ENCODE assay signal across 17 cellular contexts in genomic region chr2:23791030-23791429, GRCh38.
DNase-seq lines count a peak whose midpoint lies in the region; ATAC-seq and TF ChIP-seq lines count a peak whose summit lies in the region.
"Had no signal": no experiment of that assay in that cellular context is flagged by ENCODE, and none has a peak within 500 bp of the region (broad histone marks: within the 10 kb centered on the region; RNA-seq: fewer than 3 reads in every experiment).

No MANE protein-coding gene starts in this region.

- no peaks in the 10 kb centered on the region for H3K27me3 Mint-ChIP-seq in MCF 10A (ENCODE audit: insufficient read depth, unreplicated experiment)
- H3K27me3 Mint-ChIP-seq in T-cell, result no peaks in the 10 kb centered on the region
- H3K27me3 Mint-ChIP-seq: stimulated activated naive CD8-positive, alpha-beta T cell treated with anti-CD3 and anti-CD28 coated beads, Interleukin-15, amount 100 ng/mL, for 72 hours had no signal

- ATAC-seq in T-cell (replicated peaks in 1 of 4) (no peak), GM18873 (IDR thresholded peaks at IDR 0.05; ENCODE audit: low FRiP score, unreplicated experiment) (no peak), aorta (ENCODE audit: low FRiP score) (no peak)
- ATAC-seq: gastroesophageal sphincter; left lobe of liver; Panc1; stimulated activated naive CD8-positive, alpha-beta T cell treated with anti-CD3 and anti-CD28 coated beads, Interleukin-15, amount 100 ng/mL, for 72 hours had no signal

- TF ChIP-seq POLR2A in breast epithelium (IDR thresholded peaks at IDR 0.05), result no peak

- no peaks in the 10 kb centered on the region for H3K9me3 Mint-ChIP-seq in MCF 10A (ENCODE audit: unreplicated experiment)
- no peaks in the 10 kb centered on the region for H3K9me3 Mint-ChIP-seq in T-cell
- H3K9me3 Mint-ChIP-seq: stimulated activated naive CD8-positive, alpha-beta T cell treated with anti-CD3 and anti-CD28 coated beads, Interleukin-15, amount 100 ng/mL, for 72 hours had no signal

- TF ChIP-seq CTCF in MCF 10A (IDR thresholded peaks at IDR 0.05; ENCODE audit: unreplicated experiment) (no peak), breast epithelium (IDR thresholded peaks at IDR 0.05) (no peak), fibroblast of the aortic adventitia (IDR thresholded peaks at IDR 0.05; ENCODE audit: insufficient read depth, low read length) (no peak)

- H3K27me3 ChIP-seq in breast epithelium (no peaks in the 10 kb centered on the region), SJCRH30 (no peaks in the 10 kb centered on the region), aorta (ENCODE audit: control insufficient read depth in 1 of 2, insufficient read depth in 2 of 2, low read length in 1 of 2) (no peaks in the 10 kb centered on the region)
- H3K27me3 ChIP-seq: gastroesophageal sphincter had no signal

- H3K27ac ChIP-seq in breast epithelium (no peak overlapping the region), SJCRH30 (no peak overlapping the region), aorta (ENCODE audit: low read depth in 1 of 2, low read length in 2 of 2) (peak overlapping the region in 1 of 2 donors; percentile 43)

- H3K4me3 ChIP-seq in breast epithelium (no peak overlapping the region), fibroblast of the aortic adventitia (ENCODE audit: low read depth, low read length) (no peak overlapping the region), SJCRH30 (no peak overlapping the region), aorta (ENCODE audit: low read length in 2 of 2) (no peak overlapping the region)
- H3K4me3 ChIP-seq: gastroesophageal sphincter had no signal

- DNase-seq in MCF 10A (ENCODE audit: unreplicated experiment) (peak; percentile 63), breast epithelium (ENCODE audit: low spot score in 2 of 2) (no peak), T-cell (no peak), fibroblast of the aortic adventitia (ENCODE audit: low read depth) (peak; percentile 92), SJCRH30 (no peak), Kasumi-1 (lab: John Stamatoyannopoulos, UW) (no peak), aorta (no peak)
- DNase-seq: activated CD8-positive, alpha-beta memory T cell treated with anti-CD3 and anti-CD28 coated beads, Interleukin-2, amount 50 U/mL, for 48 hours; central memory CD4-positive, alpha-beta T cell; KBM-7; nucleus accumbens; stimulated activated CD4-positive, alpha-beta T cell treated with anti-CD3 and anti-CD28 coated beads, Interleukin-2, amount 100 ng/mL, for 24 hours; stimulated activated naive CD8-positive, alpha-beta T cell treated with anti-CD3 and anti-CD28 coated beads, Interleukin-15, amount 100 ng/mL, for 72 hours had no signal

- POLR2A ChIA-PET in MCF 10A (lab: Yijun Ruan, JAX), result interaction anchor here (0.6 kb wide), 1 partner anchor 37 kb away, joined by 3 read pairs; no protein-coding TSS in a partner anchor
- POLR2A ChIA-PET in T-cell (lab: Charles Lee), result no interaction called here

- H3K27ac Mint-ChIP-seq in MCF 10A (ENCODE audit: low read depth, unreplicated experiment) (peak overlapping the region; percentile 86), T-cell (peak overlapping the region; percentile 1 to 2)
- H3K27ac Mint-ChIP-seq: stimulated activated naive CD8-positive, alpha-beta T cell treated with anti-CD3 and anti-CD28 coated beads, Interleukin-15, amount 100 ng/mL, for 72 hours had no signal

- H3K36me3 Mint-ChIP-seq in MCF 10A (ENCODE audit: insufficient read depth, unreplicated experiment), result peaks cover 9% of the 10 kb centered on the region
- peaks cover 20% of the 10 kb centered on the region for H3K36me3 Mint-ChIP-seq in T-cell

- H3K4me3 Mint-ChIP-seq in MCF 10A (ENCODE audit: unreplicated experiment) (no peak overlapping the region), T-cell (no peak overlapping the region)
- H3K4me3 Mint-ChIP-seq: stimulated activated naive CD8-positive, alpha-beta T cell treated with anti-CD3 and anti-CD28 coated beads, Interleukin-15, amount 100 ng/mL, for 72 hours had no signal

- H3K4me1 ChIP-seq in breast epithelium (no peaks in the 10 kb centered on the region), SJCRH30 (no peaks in the 10 kb centered on the region), aorta (ENCODE audit: control insufficient read depth in 1 of 2, insufficient read depth in 2 of 2, low read length in 2 of 2) (peaks cover 0 to 3% of the 10 kb centered on the region in 2 donors)

- CTCF ChIA-PET in MCF 10A (lab: Yijun Ruan, JAX) (no interaction called here), T-cell (lab: Charles Lee) (no interaction called here)

- BruUV-seq in MCF 10A (replicated peaks; lab: Mats Ljungman, UMichigan), result no TSS peak

- intact Hi-C loops in MCF 10A (cut with micrococcal nuclease), result no loop called here
- intact Hi-C loops in breast epithelium (cut with DNase I; ENCODE audit: low total_unique reads), result no loop called here
- intact Hi-C loops in aorta (cut with DNase I), result no loop called here

- H3K9me3 ChIP-seq in breast epithelium, result no peaks in the 10 kb centered on the region
- no peaks in the 10 kb centered on the region for H3K9me3 ChIP-seq in SJCRH30 (replicated peaks)
- no peaks in the 10 kb centered on the region for H3K9me3 ChIP-seq in aorta (ENCODE audit: control insufficient read depth, low read length)
- H3K9me3 ChIP-seq: gastroesophageal sphincter had no signal

- H3K36me3 ChIP-seq in breast epithelium (no peaks in the 10 kb centered on the region), SJCRH30 (peaks cover 26% of the 10 kb centered on the region), aorta (ENCODE audit: control insufficient read depth in 1 of 2, insufficient read depth in 2 of 2, low read length in 1 of 2) (no peaks in the 10 kb centered on the region)

- H3K4me1 Mint-ChIP-seq in MCF 10A (ENCODE audit: insufficient read depth, unreplicated experiment) (peaks cover 20% of the 10 kb centered on the region), T-cell (peaks cover 30 to 35% (median 32%) of the 10 kb centered on the region in 3 donors)

Comparison
In these comparisons a context has a peak if more than half of its experiments do, and no peak if none do; other contexts are left out.
1. DNase-seq: peak in MCF 10A (single experiment) and fibroblast of the aortic adventitia (single experiment); none in breast epithelium (0 of 2), T-cell (0 of 34), SJCRH30 (0 of 2), Kasumi-1 (0 of 2) and aorta (0 of 2).